ENCODE assay signal across 8 cellular contexts in genomic region chr2:200408428-200409311, GRCh38.
DNase-seq lines count a peak whose midpoint lies in the region; ATAC-seq and TF ChIP-seq lines count a peak whose summit lies in the region.

No MANE protein-coding gene starts in this region.

- H3K27me3 ChIP-seq in left lung: no peaks in the 10 kb centered on the region

- H2AFZ ChIP-seq in OCI-LY7 (ENCODE audit: low read length): no peak overlapping the region

- no peaks in the 10 kb centered on the region for H3K9me3 Mint-ChIP-seq in activated naive CD8-positive, alpha-beta T cell (ENCODE audit: low read depth)

- H3K4me1 ChIP-seq in left lung: peaks cover 22 to 51% of the 10 kb centered on the region in 2 donors
- no peaks in the 10 kb centered on the region for H3K4me1 ChIP-seq in OCI-LY7 (ENCODE audit: insufficient read depth, low read length, poor library complexity, severe bottlenecking)

- H3K9me3 ChIP-seq in left lung: no peaks in the 10 kb centered on the region
- H3K9me3 ChIP-seq in OCI-LY7 (ENCODE audit: low read length): no peaks in the 10 kb centered on the region

- intact Hi-C loops in left lung (cut with DNase I): no loop called here
- intact Hi-C loops in OCI-LY7 (cut with micrococcal nuclease; ENCODE audit: unreplicated experiment): no loop called here

- no TSS peak for BruUV-seq in OCI-LY7 (replicated peaks; lab: Mats Ljungman, UMichigan)

- H3K4me3 Mint-ChIP-seq in activated naive CD8-positive, alpha-beta T cell: no peak overlapping the region

- POLR2A ChIA-PET in OCI-LY7 (lab: Charles Lee): no interaction called here

- CTCF ChIA-PET in OCI-LY7 (lab: Charles Lee; ENCODE audit: unreplicated experiment): no interaction called here

- peaks cover 29% of the 10 kb centered on the region for H3K4me1 Mint-ChIP-seq in activated naive CD8-positive, alpha-beta T cell (ENCODE audit: low read depth)

- no peak overlapping the region for H3K4me2 ChIP-seq in OCI-LY7 (ENCODE audit: low read length)

- H3K27me3 Mint-ChIP-seq in activated naive CD8-positive, alpha-beta T cell: no peaks in the 10 kb centered on the region

- H3K36me3 Mint-ChIP-seq in activated naive CD8-positive, alpha-beta T cell: peaks cover 4% of the 10 kb centered on the region

- no peaks in the 10 kb centered on the region for H3K36me3 ChIP-seq in left lung
- H3K36me3 ChIP-seq in OCI-LY7 (ENCODE audit: insufficient read depth, low read length): no peaks in the 10 kb centered on the region

- no peak for TF ChIP-seq CTCF in left lung (IDR thresholded peaks at IDR 0.05)
- TF ChIP-seq CTCF in OCI-LY7 (conservative IDR thresholded peaks at IDR 0.05; ENCODE audit: low read length): no peak

- no peaks in the 10 kb centered on the region for H3K9me2 ChIP-seq in OCI-LY7 (ENCODE audit: insufficient read depth, low read length)

- H3K4me3 ChIP-seq in left lung: no peak overlapping the region
- no peak overlapping the region for H3K4me3 ChIP-seq in OCI-LY7 (ENCODE audit: low read depth, low read length, poor library complexity, severe bottlenecking)

- peak; percentile 14 for DNase-seq in CD1c-positive myeloid dendritic cell (ENCODE audit: extremely low spot score)
- peak; percentile 91 for DNase-seq in M059J (ENCODE audit: low read depth)
- no peak for DNase-seq in left lung
- no peak for DNase-seq in pons (ENCODE audit: low spot score)
- no peak for DNase-seq in OCI-LY7 (ENCODE audit: low spot score)
- DNase-seq in NCI-H2171 (lab: John Stamatoyannopoulos, UW): no peak

- ATAC-seq in left lung: peak; percentile 29
- no peak for ATAC-seq in HG03439 (IDR thresholded peaks at IDR 0.05; ENCODE audit: unreplicated experiment)

- H3K79me2 ChIP-seq in OCI-LY7 (ENCODE audit: insufficient read depth, low read depth, low read length): no peaks in the 10 kb centered on the region

- peak overlapping the region; percentile 5 for H3K27ac Mint-ChIP-seq in activated naive CD8-positive, alpha-beta T cell

- no peaks in the 10 kb centered on the region for H4K20me1 ChIP-seq in OCI-LY7 (ENCODE audit: insufficient read depth, low read length)

- H3K27ac ChIP-seq in left lung (peak overlapping the region in 1 of 2 donors; percentile 49), OCI-LY7 (ENCODE audit: low read depth, low read length, poor library complexity, severe bottlenecking) (no peak overlapping the region)

Comparison
In these comparisons a context has a peak if more than half of its experiments do, and no peak if none do; other contexts are left out.
1. DNase-seq: peak in CD1c-positive myeloid dendritic cell (single experiment) and M059J (single experiment); none in left lung (0 of 2), pons (single experiment), OCI-LY7 (single experiment) and NCI-H2171 (single experiment).